ENCODE assay signal across 25 cellular contexts in the genomic region with DNA sequence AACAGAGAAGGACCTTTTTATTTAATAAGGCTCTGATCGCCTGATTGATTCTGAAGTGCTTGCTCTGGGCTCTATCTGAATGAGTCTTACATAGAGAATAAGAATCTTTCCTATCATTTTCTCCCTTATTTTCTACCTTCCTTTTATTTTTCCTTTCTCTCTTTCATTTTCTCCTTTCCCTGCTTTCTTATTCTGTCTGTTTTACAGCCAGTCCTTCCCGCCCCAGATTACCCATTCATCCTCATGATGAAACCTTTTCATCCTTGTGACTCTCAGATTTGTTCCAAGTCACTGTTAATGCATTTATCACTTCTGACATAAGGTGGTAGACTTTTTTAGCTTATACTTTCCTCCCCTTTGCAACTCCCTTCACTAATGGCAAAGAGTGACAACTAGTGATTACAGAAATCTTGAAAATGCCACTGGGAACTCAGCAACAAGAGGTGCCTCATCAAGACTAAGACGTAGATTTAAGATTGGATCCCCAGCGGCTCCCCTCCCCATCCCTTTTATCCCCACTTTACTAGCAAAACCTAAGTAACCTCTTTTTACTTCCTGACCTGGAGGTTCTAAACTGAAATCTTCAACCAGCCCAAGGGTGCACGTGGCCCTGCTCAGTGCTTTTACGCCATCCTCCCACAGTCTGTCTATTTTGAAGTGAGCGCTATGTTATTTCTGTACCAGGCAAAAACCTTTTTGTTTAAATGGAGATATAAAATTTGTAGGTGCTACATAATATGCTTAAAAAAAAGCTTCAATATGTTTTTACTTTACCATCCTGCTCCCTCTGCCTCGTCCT.
DNase-seq lines count a peak whose midpoint lies in the region; ATAC-seq, FAIRE-seq and TF ChIP-seq lines count a peak whose summit lies in the region.
"Had no signal": no experiment of that assay in that cellular context is flagged by ENCODE, and none has a peak within 500 bp of the region (broad histone marks: within the 10 kb centered on the region; RNA-seq: fewer than 3 reads in every experiment).

No MANE protein-coding gene starts in this region.

- no peak for TF ChIP-seq EP300 in H1 (IDR thresholded peaks at IDR 0.05; ENCODE audit: borderline replicate concordance in 1 of 2, low read depth in 2 of 2, low read length in 2 of 2)

- H4K5ac ChIP-seq in H1 (ENCODE audit: insufficient read length, low read depth, low read length), result no peak overlapping the region

- no peaks in the 10 kb centered on the region for H4K20me1 ChIP-seq in H1 (replicated peaks in 1 of 2; ENCODE audit: control insufficient read depth in 1 of 2, insufficient read depth in 2 of 2, low read length in 2 of 2)
- H4K20me1 ChIP-seq: BLaER1 treated with 17β-estradiol and CSF1 and Interleukin-3, amounts not matched to agents 10 nM and 100 nM had no signal

- no peak overlapping the region for H2AK5ac ChIP-seq in H1 (ENCODE audit: low read depth, low read length)

- H3K27me3 ChIP-seq in H1 (replicated peaks in 1 of 4; ENCODE audit: control insufficient read depth in 3 of 4, extremely low read depth in 1 of 4, insufficient read depth in 3 of 4, low read length in 3 of 4), result no peaks in the 10 kb centered on the region
- H3K27me3 ChIP-seq in pancreas, result no peaks in the 10 kb centered on the region
- H3K27me3 ChIP-seq: BE2C; BLaER1 treated with 17β-estradiol and CSF1 and Interleukin-3, amounts not matched to agents 10 nM and 100 nM had no signal

- TF ChIP-seq POLR2A in H1 (IDR thresholded peaks at IDR 0.05; ENCODE audit: control extremely low read depth in 1 of 2, low read depth in 2 of 2, low read length in 2 of 2), result no peak

- FAIRE-seq in H1 (lab: Jason Lieb, UNC), result no peak
- FAIRE-seq in islet of Langerhans (lab: Jason Lieb, UNC), result peak; percentile 13
- no peak for FAIRE-seq in pancreas (lab: Jason Lieb, UNC)
- FAIRE-seq: A549, D721Med, G401.6, GM12892, GM19239 had no signal

- intact Hi-C loops in pancreas (cut with DNase I), result no loop called here

- no peak overlapping the region for H3K14ac ChIP-seq in H1 (ENCODE audit: insufficient read length)

- TF ChIP-seq CTCF in HEK293 (tag by site-specific recombination; IDR thresholded peaks at IDR 0.05) (no peak), H1 (IDR thresholded peaks at IDR 0.05; ENCODE audit: control extremely low read depth in 1 of 3, insufficient read depth in 1 of 3, low read depth in 1 of 3, low read length in 3 of 3) (no peak), pancreas (IDR thresholded peaks at IDR 0.05) (no peak)

- H3K4ac ChIP-seq in H1 (replicated peaks; ENCODE audit: insufficient read length, low read depth, low read length), result no peak overlapping the region

- no peak overlapping the region for H2BK15ac ChIP-seq in H1 (ENCODE audit: low read length)

- H4K8ac ChIP-seq in H1 (ENCODE audit: extremely low read depth, insufficient read depth, low read length), result no peak overlapping the region

- H2AFZ ChIP-seq in H1 (ENCODE audit: low read length), result 0 out of 2 replicates have a peak overlapping the region, but pooled peaks have one; percentile 30
- H2AFZ ChIP-seq: GM23248 had no signal

- H2BK120ac ChIP-seq in H1 (replicated peaks; ENCODE audit: low read depth, low read length), result no peak overlapping the region

- H3K23me2 ChIP-seq in H1 (ENCODE audit: low read depth, low read length), result no peaks in the 10 kb centered on the region

- H4K91ac ChIP-seq in H1 (replicated peaks; ENCODE audit: insufficient read length, low read length), result no peak overlapping the region

- no peak for TF ChIP-seq RAD21 in H1 (IDR thresholded peaks at IDR 0.05 in 1 of 2, conservative IDR thresholded peaks at IDR 0.05 in 1 of 2; ENCODE audit: low read depth in 2 of 2, low read length in 2 of 2)

- H3K56ac ChIP-seq in H1 (replicated peaks; ENCODE audit: insufficient read length, low read depth, low read length), result no peak overlapping the region

- POLR2A ChIA-PET in HEK293 (lab: Yijun Ruan, JAX), result no interaction called here
- POLR2A ChIA-PET in H1 (lab: Charles Lee; ENCODE audit: partially characterized antibody), result no interaction called here

- ATAC-seq in esophagus mucosa, result no peak
- ATAC-seq in pancreas, result no peak
- no peak for ATAC-seq in HG03571 (IDR thresholded peaks at IDR 0.05; ENCODE audit: unreplicated experiment)
- ATAC-seq: A549, HCT116 had no signal

- H3K4me1 ChIP-seq in HEK293 (ENCODE audit: control insufficient read depth, insufficient read depth, low read length) (no peaks in the 10 kb centered on the region), H1 (replicated peaks in 1 of 4; ENCODE audit: control insufficient read depth in 3 of 4, insufficient read depth in 4 of 4, low read length in 3 of 4) (no peaks in the 10 kb centered on the region), pancreas (no peaks in the 10 kb centered on the region)
- H3K4me1 ChIP-seq: A549, BE2C had no signal

- H3K9ac ChIP-seq in H1 (replicated peaks in 1 of 4; ENCODE audit: extremely low read depth in 1 of 4, low read depth in 3 of 4, low read length in 3 of 4), result no peak overlapping the region
- H3K9ac ChIP-seq: BLaER1 treated with 17β-estradiol and CSF1 and Interleukin-3, amounts not matched to agents 10 nM and 100 nM; GM23248 had no signal

- H3K4me3 ChIP-seq in HEK293 (ENCODE audit: low read depth, low read length) (no peak overlapping the region), H1 (ENCODE audit: extremely low read depth in 1 of 4, insufficient read depth in 2 of 4, low read depth in 3 of 4, low read length in 4 of 4) (no peak overlapping the region), pancreas (no peak overlapping the region)
- H3K4me3 ChIP-seq: A549; BLaER1 treated with 17β-estradiol and CSF1 and Interleukin-3, amounts not matched to agents 10 nM and 100 nM; GM23248 had no signal

- H3K36me3 ChIP-seq in HEK293 (ENCODE audit: control insufficient read depth in 2 of 2, insufficient read depth in 1 of 2, low read length in 2 of 2) (no peaks in the 10 kb centered on the region), H1 (ENCODE audit: control insufficient read depth in 2 of 4, insufficient read depth in 4 of 4, low read length in 3 of 4) (no peaks in the 10 kb centered on the region), pancreas (no peaks in the 10 kb centered on the region)
- H3K36me3 ChIP-seq: BE2C; BLaER1 treated with 17β-estradiol and CSF1 and Interleukin-3, amounts not matched to agents 10 nM and 100 nM had no signal

- H3K27ac ChIP-seq in HEK293 (ENCODE audit: extremely low read depth, low read depth, low read length) (no peak overlapping the region), H1 (ENCODE audit: low read depth, low read length) (no peak overlapping the region), pancreas (no peak overlapping the region)
- H3K27ac ChIP-seq: A549; BLaER1 treated with 17β-estradiol and CSF1 and Interleukin-3, amounts not matched to agents 10 nM and 100 nM; GM23248 had no signal

- no peak overlapping the region for H2BK5ac ChIP-seq in H1 (ENCODE audit: low read depth, low read length)

- no peaks in the 10 kb centered on the region for H3K9me3 ChIP-seq in HEK293 (ENCODE audit: control insufficient read depth, insufficient read depth, low read depth, low read length)
- no peaks in the 10 kb centered on the region for H3K9me3 ChIP-seq in H1 (ENCODE audit: insufficient read depth in 2 of 2, low read depth in 1 of 2, low read length in 1 of 2)
- H3K9me3 ChIP-seq in pancreas, result no peaks in the 10 kb centered on the region
- H3K9me3 ChIP-seq: A549; BE2C; BLaER1 treated with 17β-estradiol and CSF1 and Interleukin-3, amounts not matched to agents 10 nM and 100 nM had no signal

- no peak overlapping the region for H3K18ac ChIP-seq in H1 (ENCODE audit: extremely low read depth, low read length)

- H3K4me2 ChIP-seq in H1 (ENCODE audit: insufficient read depth in 1 of 2, low read depth in 2 of 2, low read length in 2 of 2), result no peak overlapping the region
- H3K4me2 ChIP-seq: A549; BLaER1 treated with 17β-estradiol and CSF1 and Interleukin-3, amounts not matched to agents 10 nM and 100 nM had no signal

- no peak overlapping the region for H2BK20ac ChIP-seq in H1 (ENCODE audit: low read length)

- CTCF ChIA-PET in HEK293 (lab: Yijun Ruan, JAX), result no interaction called here
- CTCF ChIA-PET in H1 (lab: Charles Lee; ENCODE audit: partially characterized antibody), result no interaction called here

- H3K23ac ChIP-seq in H1 (ENCODE audit: insufficient read length), result no peak overlapping the region

- no peaks in the 10 kb centered on the region for H3K79me1 ChIP-seq in H1 (ENCODE audit: low read depth, low read length)

- DNase-seq in H1 (ENCODE audit: low read depth in 1 of 2, low spot score in 2 of 2) (no peak), putamen (ENCODE audit: low spot score) (peak; percentile 69), pancreas (no peak)
- DNase-seq: 8988T; ACHN; AML-193; BE2C; CD4-positive, alpha-beta T cell; CD8-positive, alpha-beta memory T cell; DMS 273 treated with DMSO at 0.1 percent for 48 hours; DND-41; GM23248; H9; HFFc6 had no signal

- no peaks in the 10 kb centered on the region for H3K79me2 ChIP-seq in H1 (ENCODE audit: control insufficient read depth in 1 of 2, insufficient read depth in 2 of 2, low read length in 2 of 2)

- H2BK12ac ChIP-seq in H1 (ENCODE audit: low read depth, low read length), result no peak overlapping the region

- 88% methylated on average over 8 of the region's 8 CpGs; no CpG with 5 or more reads in 1 of the 2 experiments for WGBS in H1 (ENCODE audit: extremely low coverage in 1 of 2, insufficient coverage in 1 of 2, insufficient read length in 1 of 2, insufficient replicate concordance in 2 of 2, low coverage in 1 of 2, low lambda C conversion rate in 2 of 2, missing lambda C conversion rate in 1 of 2), 2 experiments
- 86 to 87% methylated on average over 8 of the region's 8 CpGs for WGBS in pancreas, 2 donors

TF ChIP-seq in HEK293, 187 proteins besides CTCF, POLR2A, EP300 and RAD21 (continues in another document):
- TF ChIP-seq ZNF501 (tag by site-specific recombination; IDR thresholded peaks at IDR 0.05) (no peak), PRDM1 (tag by site-specific recombination; IDR thresholded peaks at IDR 0.05) (peak; percentile 91)

TF ChIP-seq in H1, 55 proteins besides CTCF, POLR2A, EP300 and RAD21 (continues in another document):
- no peak for TF ChIP-seq CTBP2 (IDR thresholded peaks at IDR 0.05; ENCODE audit: borderline replicate concordance, insufficient read depth, insufficient read length, low read length)
- TF ChIP-seq, protein P1, sequence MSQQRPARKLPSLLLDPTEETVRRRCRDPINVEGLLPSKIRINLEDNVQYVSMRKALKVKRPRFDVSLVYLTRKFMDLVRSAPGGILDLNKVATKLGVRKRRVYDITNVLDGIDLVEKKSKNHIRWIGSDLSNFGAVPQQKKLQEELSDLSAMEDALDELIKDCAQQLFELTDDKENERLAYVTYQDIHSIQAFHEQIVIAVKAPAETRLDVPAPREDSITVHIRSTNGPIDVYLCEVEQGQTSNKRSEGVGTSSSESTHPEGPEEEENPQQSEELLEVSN (IDR thresholded peaks at IDR 0.05), result no peak
- no peak for TF ChIP-seq SIN3A (conservative IDR thresholded peaks at IDR 0.05 in 1 of 2, IDR thresholded peaks at IDR 0.05 in 1 of 2; ENCODE audit: low read depth in 1 of 2, low read length in 2 of 2)
- no peak for TF ChIP-seq JUN (IDR thresholded peaks at IDR 0.05; ENCODE audit: low read depth, low read length)
